Comparison of ENCODE assay signal across 9 cellular contexts in genomic region chr12:132491761-132492378, GRCh38. TPM values are rescaled to one million over a fixed set of nuclear protein-coding genes. Genes with fewer than 3 reads are reported as not detected.
DNase-seq lines count a peak whose midpoint lies in the region; ATAC-seq and TF ChIP-seq lines count a peak whose summit lies in the region.
"Had no signal": no experiment of that assay in that cellular context is flagged by ENCODE, and none has a peak within 500 bp of the region (broad histone marks: within the 10 kb centered on the region; RNA-seq: fewer than 3 reads in every experiment).

No MANE protein-coding gene starts in this region.

- no peaks in the 10 kb centered on the region for H4K20me1 ChIP-seq in MM.1S (ENCODE audit: insufficient read depth, low read length)

- H3F3A ChIP-seq in MM.1S (ENCODE audit: insufficient read depth, low read length) = no peaks in the 10 kb centered on the region

- no peak for TF ChIP-seq CTCF in BJ (IDR thresholded peaks at IDR 0.05; ENCODE audit: insufficient read depth, low read depth, low read length)
- TF ChIP-seq CTCF in MM.1S (IDR thresholded peaks at IDR 0.05; ENCODE audit: low read length) = no peak

- no peak for ATAC-seq in GM19328 (IDR thresholded peaks at IDR 0.05; ENCODE audit: unreplicated experiment)

- H3K9me2 ChIP-seq in MM.1S (replicated peaks; ENCODE audit: insufficient read depth, low read length) = no peaks in the 10 kb centered on the region

- H3K4me1 ChIP-seq in MM.1S (ENCODE audit: low read length) = peaks cover 7% of the 10 kb centered on the region; the same call in 1 of the 2 replicates
- peaks cover 55% of the 10 kb centered on the region for H3K4me1 ChIP-seq in effector memory CD4-positive, alpha-beta T cell (ENCODE audit: control insufficient read depth, insufficient read depth, low read length, poor library complexity, severe bottlenecking)
- H3K4me1 ChIP-seq in neuron (ENCODE audit: insufficient read depth, low read length) = peaks cover 50% of the 10 kb centered on the region

- H3K27ac ChIP-seq in MM.1S (ENCODE audit: low read length) = no peak overlapping the region
- H3K27ac ChIP-seq in effector memory CD4-positive, alpha-beta T cell (ENCODE audit: insufficient read depth, low read length, poor library complexity, severe bottlenecking) = peak overlapping the region; percentile 5

- no peaks in the 10 kb centered on the region for H3K27me3 ChIP-seq in BJ (ENCODE audit: control insufficient read depth, insufficient read depth, low read length)
- H3K27me3 ChIP-seq in MM.1S (replicated peaks; ENCODE audit: insufficient read depth, low read length) = peaks cover 9% of the 10 kb centered on the region; the same call in 1 of the 2 replicates
- no peaks in the 10 kb centered on the region for H3K27me3 ChIP-seq in effector memory CD4-positive, alpha-beta T cell (replicated peaks; ENCODE audit: control insufficient read depth, insufficient read depth, low read length, poor library complexity, severe bottlenecking)
- H3K27me3 ChIP-seq in neuron (ENCODE audit: insufficient read depth, low read length) = peaks cover 15% of the 10 kb centered on the region

- CTCF ChIA-PET in BJ (lab: Yijun Ruan, JAX) = interaction anchor here (0.9 to 1.5 kb wide), 3 partner anchors 15 to 77 kb away, joined by 3 to 4 read pairs (median 4); no protein-coding TSS in a partner anchor

- DNase-seq in BJ (ENCODE audit: low read depth) (no peak), MM.1S (no peak), SW480 (ENCODE audit: low spot score) (no peak), dermis blood vessel endothelial cell (no peak), Ammon's horn (ENCODE audit: low spot score) (no peak)
- no peak for DNase-seq in effector memory CD4-positive, alpha-beta T cell
- DNase-seq: T1000 had no signal

- no peaks in the 10 kb centered on the region for H3K9me3 ChIP-seq in MM.1S (replicated peaks; ENCODE audit: insufficient read depth, low read length)
- H3K9me3 ChIP-seq in effector memory CD4-positive, alpha-beta T cell (ENCODE audit: control insufficient read depth, low read length) = no peaks in the 10 kb centered on the region
- H3K9me3 ChIP-seq in neuron (ENCODE audit: low read length) = no peaks in the 10 kb centered on the region

- POLR2A ChIA-PET in BJ (lab: Charles Lee) = no interaction called here

- H3K36me3 ChIP-seq in BJ (ENCODE audit: control insufficient read depth, insufficient read depth, low read length) (0 out of 2 replicates have a peak, but pooled peaks cover 1% of the 10 kb centered on the region), MM.1S (replicated peaks; ENCODE audit: insufficient read depth, low read length) (no peaks in the 10 kb centered on the region), neuron (ENCODE audit: insufficient read depth, low read length) (peaks cover 2% of the 10 kb centered on the region)
- H3K36me3 ChIP-seq in effector memory CD4-positive, alpha-beta T cell (ENCODE audit: control insufficient read depth, insufficient read depth, low read length) = no peaks in the 10 kb centered on the region

- peak overlapping the region; percentile 78 for H3K4me3 ChIP-seq in BJ (ENCODE audit: low read depth, low read length)
- H3K4me3 ChIP-seq in MM.1S (ENCODE audit: low read length) = no peak overlapping the region
- peak overlapping the region; percentile 81 for H3K4me3 ChIP-seq in effector memory CD4-positive, alpha-beta T cell (ENCODE audit: insufficient read depth, low read depth, low read length, poor library complexity, severe bottlenecking)
- peak overlapping the region; percentile 66 for H3K4me3 ChIP-seq in neuron (ENCODE audit: low read length)

- H2AFZ ChIP-seq in MM.1S (ENCODE audit: low read length) (no peak overlapping the region), neuron (ENCODE audit: low read depth, low read length) (no peak overlapping the region)

- peak overlapping the region; percentile 65; the same call in 1 of the 2 replicates for H3K4me2 ChIP-seq in MM.1S (ENCODE audit: low read depth, low read length)

- peaks cover 62% of the 10 kb centered on the region for H3K79me2 ChIP-seq in MM.1S (ENCODE audit: low read length)

- no peak overlapping the region for H3K9ac ChIP-seq in MM.1S (ENCODE audit: low read length)

RNA-seq across cellular contexts. Expression of gene FBRSL1, which starts 1.9 kb away (rescaled TPM):
- polyA plus RNA-seq in BJ (2011; rRNA removed) = 1.0 and 1.4 TPM in 2 replicates
- 1.0 and 4.2 TPM in 2 replicates for polyA minus RNA-seq in BJ (2011; rRNA and poly(A)+ RNA removed)
- 4.4 and 4.8 TPM in 2 replicates for total RNA-seq in dermis blood vessel endothelial cell
